Comparison of ENCODE assay signal across 1 cellular context in the genomic region with DNA sequence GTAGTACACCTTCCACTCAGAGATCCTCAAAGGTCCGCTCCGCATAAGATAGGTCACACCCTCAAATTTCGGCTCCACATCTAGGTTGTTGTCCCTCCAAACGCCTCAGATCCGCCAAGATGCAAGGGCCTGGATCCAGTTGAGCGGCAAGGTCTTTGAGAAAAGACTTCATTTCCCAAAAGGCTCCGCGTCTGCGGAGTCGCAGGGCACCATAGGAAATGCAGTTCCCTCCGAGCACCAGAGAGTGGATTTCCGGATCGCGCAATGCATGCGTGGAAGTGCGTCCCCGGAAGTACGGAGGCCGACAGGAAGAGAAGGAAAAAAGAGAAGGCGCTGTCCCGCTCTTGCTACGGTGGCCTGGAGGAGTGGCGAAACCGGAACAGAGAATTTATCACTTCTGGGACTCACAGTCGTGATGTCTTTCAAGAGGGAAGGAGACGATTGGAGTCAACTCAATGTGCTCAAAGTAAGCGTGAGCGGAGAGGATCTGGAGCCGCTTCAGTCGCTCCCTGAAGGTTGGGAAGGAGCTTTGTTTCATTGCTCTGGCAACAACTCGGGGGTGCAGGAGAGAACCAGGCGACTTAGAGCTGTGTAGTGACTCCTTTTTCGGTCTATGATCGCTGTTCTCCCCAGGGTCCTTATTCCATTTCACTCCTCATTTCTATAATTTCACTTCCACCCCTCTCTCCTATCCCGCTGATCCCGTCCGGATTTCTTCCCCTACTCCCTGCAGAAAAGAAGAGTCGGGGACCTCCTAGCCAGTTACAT.
A peak's percentile ranks its signal among the peaks of the same experiment; 100 is the strongest.
TF ChIP-seq lines count a peak whose summit lies in the region.

A gene with protein sequence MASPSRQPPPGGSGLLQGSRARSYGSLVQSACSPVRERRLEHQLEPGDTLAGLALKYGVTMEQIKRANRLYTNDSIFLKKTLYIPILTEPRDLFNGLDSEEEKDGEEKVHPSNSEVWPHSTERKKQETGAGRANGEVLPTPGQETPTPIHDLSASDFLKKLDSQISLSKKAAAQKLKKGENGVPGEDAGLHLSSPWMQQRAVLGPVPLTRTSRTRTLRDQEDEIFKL (minus strand): TSS at position 165 of the 768 bp plus-strand sequence. CDS start 644 bp downstream, outside the sequence.
A gene with protein sequence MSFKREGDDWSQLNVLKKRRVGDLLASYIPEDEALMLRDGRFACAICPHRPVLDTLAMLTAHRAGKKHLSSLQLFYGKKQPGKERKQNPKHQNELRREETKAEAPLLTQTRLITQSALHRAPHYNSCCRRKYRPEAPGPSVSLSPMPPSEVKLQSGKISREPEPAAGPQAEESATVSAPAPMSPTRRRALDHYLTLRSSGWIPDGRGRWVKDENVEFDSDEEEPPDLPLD (plus strand): TSS at position 407 of the 768 bp plus-strand sequence. CDS start 9 bp downstream, at position 416.

TF ChIP-seq in HepG2, 621 proteins besides CTCF, POLR2A, EP300 and RAD21 (continued from another document and continues in another):
- TF ChIP-seq, protein P1, sequence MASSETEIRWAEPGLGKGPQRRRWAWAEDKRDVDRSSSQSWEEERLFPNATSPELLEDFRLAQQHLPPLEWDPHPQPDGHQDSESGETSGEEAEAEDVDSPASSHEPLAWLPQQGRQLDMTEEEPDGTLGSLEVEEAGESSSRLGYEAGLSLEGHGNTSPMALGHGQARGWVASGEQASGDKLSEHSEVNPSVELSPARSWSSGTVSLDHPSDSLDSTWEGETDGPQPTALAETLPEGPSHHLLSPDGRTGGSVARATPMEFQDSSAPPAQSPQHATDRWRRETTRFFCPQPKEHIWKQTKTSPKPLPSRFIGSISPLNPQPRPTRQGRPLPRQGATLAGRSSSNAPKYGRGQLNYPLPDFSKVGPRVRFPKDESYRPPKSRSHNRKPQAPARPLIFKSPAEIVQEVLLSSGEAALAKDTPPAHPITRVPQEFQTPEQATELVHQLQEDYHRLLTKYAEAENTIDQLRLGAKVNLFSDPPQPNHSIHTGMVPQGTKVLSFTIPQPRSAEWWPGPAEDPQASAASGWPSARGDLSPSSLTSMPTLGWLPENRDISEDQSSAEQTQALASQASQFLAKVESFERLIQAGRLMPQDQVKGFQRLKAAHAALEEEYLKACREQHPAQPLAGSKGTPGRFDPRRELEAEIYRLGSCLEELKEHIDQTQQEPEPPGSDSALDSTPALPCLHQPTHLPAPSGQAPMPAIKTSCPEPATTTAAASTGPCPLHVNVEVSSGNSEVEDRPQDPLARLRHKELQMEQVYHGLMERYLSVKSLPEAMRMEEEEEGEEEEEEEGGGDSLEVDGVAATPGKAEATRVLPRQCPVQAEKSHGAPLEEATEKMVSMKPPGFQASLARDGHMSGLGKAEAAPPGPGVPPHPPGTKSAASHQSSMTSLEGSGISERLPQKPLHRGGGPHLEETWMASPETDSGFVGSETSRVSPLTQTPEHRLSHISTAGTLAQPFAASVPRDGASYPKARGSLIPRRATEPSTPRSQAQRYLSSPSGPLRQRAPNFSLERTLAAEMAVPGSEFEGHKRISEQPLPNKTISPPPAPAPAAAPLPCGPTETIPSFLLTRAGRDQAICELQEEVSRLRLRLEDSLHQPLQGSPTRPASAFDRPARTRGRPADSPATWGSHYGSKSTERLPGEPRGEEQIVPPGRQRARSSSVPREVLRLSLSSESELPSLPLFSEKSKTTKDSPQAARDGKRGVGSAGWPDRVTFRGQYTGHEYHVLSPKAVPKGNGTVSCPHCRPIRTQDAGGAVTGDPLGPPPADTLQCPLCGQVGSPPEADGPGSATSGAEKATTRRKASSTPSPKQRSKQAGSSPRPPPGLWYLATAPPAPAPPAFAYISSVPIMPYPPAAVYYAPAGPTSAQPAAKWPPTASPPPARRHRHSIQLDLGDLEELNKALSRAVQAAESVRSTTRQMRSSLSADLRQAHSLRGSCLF (CRISPR knock-in tag; IDR thresholded peaks at IDR 0.05; ENCODE audit: borderline replicate concordance) = no peak
- TF ChIP-seq ZNF570 (CRISPR knock-in tag; IDR thresholded peaks at IDR 0.05; ENCODE audit: borderline replicate concordance) = no peak
- peak; percentile 57; the same call in 1 of the 2 replicates for TF ChIP-seq RXRB (CRISPR knock-in tag; IDR thresholded peaks at IDR 0.05; ENCODE audit: borderline replicate concordance)
- peak; percentile 57 for TF ChIP-seq CBFB (CRISPR knock-in tag; IDR thresholded peaks at IDR 0.05)
- TF ChIP-seq EHMT2 (IDR thresholded peaks at IDR 0.05; ENCODE audit: borderline replicate concordance, low read depth, low read length) = no peak
- TF ChIP-seq FOXK1 (CRISPR knock-in tag; IDR thresholded peaks at IDR 0.05; ENCODE audit: borderline replicate concordance, low read depth) = peak; percentile 99
- TF ChIP-seq SMARCE1 (IDR thresholded peaks at IDR 0.05; ENCODE audit: borderline replicate concordance) = no peak
- no peak for TF ChIP-seq TAF15 (IDR thresholded peaks at IDR 0.05; ENCODE audit: low read depth, low read length, poor library complexity, severe bottlenecking)
- no peak for TF ChIP-seq ZNF547 (CRISPR knock-in tag; IDR thresholded peaks at IDR 0.05)
- TF ChIP-seq KMT2B (CRISPR knock-in tag; IDR thresholded peaks at IDR 0.05) = peak; percentile 95
- peak; percentile 74 for TF ChIP-seq ZNF350 (CRISPR knock-in tag; IDR thresholded peaks at IDR 0.05; ENCODE audit: borderline replicate concordance, low read depth)
- TF ChIP-seq RFX3 (CRISPR knock-in tag; IDR thresholded peaks at IDR 0.05) = no peak
- TF ChIP-seq, protein P2, sequence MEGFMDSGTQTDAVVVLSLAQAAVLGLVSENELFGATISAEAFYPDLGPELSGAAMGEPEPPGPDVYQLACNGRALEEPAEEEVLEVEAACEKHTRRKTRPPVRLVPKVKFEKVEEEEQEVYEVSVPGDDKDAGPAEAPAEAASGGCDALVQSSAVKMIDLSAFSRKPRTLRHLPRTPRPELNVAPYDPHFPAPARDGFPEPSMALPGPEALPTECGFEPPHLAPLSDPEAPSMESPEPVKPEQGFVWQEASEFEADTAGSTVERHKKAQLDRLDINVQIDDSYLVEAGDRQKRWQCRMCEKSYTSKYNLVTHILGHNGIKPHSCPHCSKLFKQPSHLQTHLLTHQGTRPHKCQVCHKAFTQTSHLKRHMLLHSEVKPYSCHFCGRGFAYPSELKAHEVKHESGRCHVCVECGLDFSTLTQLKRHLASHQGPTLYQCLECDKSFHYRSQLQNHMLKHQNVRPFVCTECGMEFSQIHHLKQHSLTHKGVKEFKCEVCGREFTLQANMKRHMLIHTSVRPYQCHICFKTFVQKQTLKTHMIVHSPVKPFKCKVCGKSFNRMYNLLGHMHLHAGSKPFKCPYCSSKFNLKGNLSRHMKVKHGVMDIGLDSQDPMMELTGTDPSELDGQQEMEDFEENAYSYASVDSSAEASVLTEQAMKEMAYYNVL (CRISPR knock-in tag; IDR thresholded peaks at IDR 0.05; ENCODE audit: borderline replicate concordance) = no peak
- TF ChIP-seq KLF12 (CRISPR knock-in tag; IDR thresholded peaks at IDR 0.05; ENCODE audit: borderline replicate concordance) = peak; percentile 84; the same call in 1 of the 2 replicates
- TF ChIP-seq ARNT2 (CRISPR knock-in tag; IDR thresholded peaks at IDR 0.05; ENCODE audit: low read depth) = no peak; the same call in 1 of the 2 replicates
- peak; percentile 81; the same call in 1 of the 2 replicates for TF ChIP-seq ZNF670 (CRISPR knock-in tag; IDR thresholded peaks at IDR 0.05; ENCODE audit: borderline replicate concordance)
- TF ChIP-seq MED13 (CRISPR knock-in tag; IDR thresholded peaks at IDR 0.05) = peak; percentile 74; the same call in 1 of the 2 replicates
- TF ChIP-seq SP2 (CRISPR knock-in tag; IDR thresholded peaks at IDR 0.05) = 0 out of 2 replicates have a peak, but pooled peaks have one; percentile 16
- TF ChIP-seq PAWR (CRISPR knock-in tag; IDR thresholded peaks at IDR 0.05; ENCODE audit: borderline replicate concordance) = no peak
- TF ChIP-seq ZFX (CRISPR knock-in tag; IDR thresholded peaks at IDR 0.05; ENCODE audit: low read depth) = peak; percentile 99
- TF ChIP-seq HDAC1 (CRISPR knock-in tag; IDR thresholded peaks at IDR 0.05) = peak; percentile 96; the same call in 1 of the 2 replicates
- TF ChIP-seq, protein P3, sequence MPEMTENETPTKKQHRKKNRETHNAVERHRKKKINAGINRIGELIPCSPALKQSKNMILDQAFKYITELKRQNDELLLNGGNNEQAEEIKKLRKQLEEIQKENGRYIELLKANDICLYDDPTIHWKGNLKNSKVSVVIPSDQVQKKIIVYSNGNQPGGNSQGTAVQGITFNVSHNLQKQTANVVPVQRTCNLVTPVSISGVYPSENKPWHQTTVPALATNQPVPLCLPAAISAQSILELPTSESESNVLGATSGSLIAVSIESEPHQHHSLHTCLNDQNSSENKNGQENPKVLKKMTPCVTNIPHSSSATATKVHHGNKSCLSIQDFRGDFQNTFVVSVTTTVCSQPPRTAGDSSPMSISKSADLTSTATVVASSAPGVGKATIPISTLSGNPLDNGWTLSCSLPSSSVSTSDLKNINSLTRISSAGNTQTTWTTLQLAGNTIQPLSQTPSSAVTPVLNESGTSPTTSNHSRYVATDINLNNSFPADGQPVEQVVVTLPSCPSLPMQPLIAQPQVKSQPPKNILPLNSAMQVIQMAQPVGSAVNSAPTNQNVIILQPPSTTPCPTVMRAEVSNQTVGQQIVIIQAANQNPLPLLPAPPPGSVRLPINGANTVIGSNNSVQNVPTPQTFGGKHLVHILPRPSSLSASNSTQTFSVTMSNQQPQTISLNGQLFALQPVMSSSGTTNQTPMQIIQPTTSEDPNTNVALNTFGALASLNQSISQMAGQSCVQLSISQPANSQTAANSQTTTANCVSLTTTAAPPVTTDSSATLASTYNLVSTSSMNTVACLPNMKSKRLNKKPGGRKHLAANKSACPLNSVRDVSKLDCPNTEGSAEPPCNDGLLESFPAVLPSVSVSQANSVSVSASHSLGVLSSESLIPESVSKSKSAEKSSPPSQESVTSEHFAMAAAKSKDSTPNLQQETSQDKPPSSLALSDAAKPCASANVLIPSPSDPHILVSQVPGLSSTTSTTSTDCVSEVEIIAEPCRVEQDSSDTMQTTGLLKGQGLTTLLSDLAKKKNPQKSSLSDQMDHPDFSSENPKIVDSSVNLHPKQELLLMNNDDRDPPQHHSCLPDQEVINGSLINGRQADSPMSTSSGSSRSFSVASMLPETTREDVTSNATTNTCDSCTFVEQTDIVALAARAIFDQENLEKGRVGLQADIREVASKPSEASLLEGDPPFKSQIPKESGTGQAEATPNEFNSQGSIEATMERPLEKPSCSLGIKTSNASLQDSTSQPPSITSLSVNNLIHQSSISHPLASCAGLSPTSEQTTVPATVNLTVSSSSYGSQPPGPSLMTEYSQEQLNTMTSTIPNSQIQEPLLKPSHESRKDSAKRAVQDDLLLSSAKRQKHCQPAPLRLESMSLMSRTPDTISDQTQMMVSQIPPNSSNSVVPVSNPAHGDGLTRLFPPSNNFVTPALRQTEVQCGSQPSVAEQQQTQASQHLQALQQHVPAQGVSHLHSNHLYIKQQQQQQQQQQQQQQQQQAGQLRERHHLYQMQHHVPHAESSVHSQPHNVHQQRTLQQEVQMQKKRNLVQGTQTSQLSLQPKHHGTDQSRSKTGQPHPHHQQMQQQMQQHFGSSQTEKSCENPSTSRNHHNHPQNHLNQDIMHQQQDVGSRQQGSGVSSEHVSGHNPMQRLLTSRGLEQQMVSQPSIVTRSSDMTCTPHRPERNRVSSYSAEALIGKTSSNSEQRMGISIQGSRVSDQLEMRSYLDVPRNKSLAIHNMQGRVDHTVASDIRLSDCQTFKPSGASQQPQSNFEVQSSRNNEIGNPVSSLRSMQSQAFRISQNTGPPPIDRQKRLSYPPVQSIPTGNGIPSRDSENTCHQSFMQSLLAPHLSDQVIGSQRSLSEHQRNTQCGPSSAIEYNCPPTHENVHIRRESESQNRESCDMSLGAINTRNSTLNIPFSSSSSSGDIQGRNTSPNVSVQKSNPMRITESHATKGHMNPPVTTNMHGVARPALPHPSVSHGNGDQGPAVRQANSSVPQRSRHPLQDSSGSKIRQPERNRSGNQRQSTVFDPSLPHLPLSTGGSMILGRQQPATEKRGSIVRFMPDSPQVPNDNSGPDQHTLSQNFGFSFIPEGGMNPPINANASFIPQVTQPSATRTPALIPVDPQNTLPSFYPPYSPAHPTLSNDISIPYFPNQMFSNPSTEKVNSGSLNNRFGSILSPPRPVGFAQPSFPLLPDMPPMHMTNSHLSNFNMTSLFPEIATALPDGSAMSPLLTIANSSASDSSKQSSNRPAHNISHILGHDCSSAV (CRISPR knock-in tag; IDR thresholded peaks at IDR 0.05; ENCODE audit: borderline replicate concordance) = no peak
- TF ChIP-seq SAP130 (CRISPR knock-in tag; IDR thresholded peaks at IDR 0.05; ENCODE audit: low read depth) = peak; percentile 99
- TF ChIP-seq NONO (IDR thresholded peaks at IDR 0.05) = no peak
- TF ChIP-seq NONO (CRISPR knock-in tag; conservative IDR thresholded peaks at IDR 0.05) = peak; percentile 79
- TF ChIP-seq HNRNPLL (IDR thresholded peaks at IDR 0.05; ENCODE audit: low read depth, low read length, poor library complexity, severe bottlenecking) = peak; percentile 35
- TF ChIP-seq GZF1 (CRISPR knock-in tag; IDR thresholded peaks at IDR 0.05) = 0 out of 2 replicates have a peak, but pooled peaks have one; percentile 51
- peak; percentile 52; the same call in 1 of the 2 replicates for TF ChIP-seq ZNF563 (CRISPR knock-in tag; IDR thresholded peaks at IDR 0.05)
- TF ChIP-seq, protein P4, sequence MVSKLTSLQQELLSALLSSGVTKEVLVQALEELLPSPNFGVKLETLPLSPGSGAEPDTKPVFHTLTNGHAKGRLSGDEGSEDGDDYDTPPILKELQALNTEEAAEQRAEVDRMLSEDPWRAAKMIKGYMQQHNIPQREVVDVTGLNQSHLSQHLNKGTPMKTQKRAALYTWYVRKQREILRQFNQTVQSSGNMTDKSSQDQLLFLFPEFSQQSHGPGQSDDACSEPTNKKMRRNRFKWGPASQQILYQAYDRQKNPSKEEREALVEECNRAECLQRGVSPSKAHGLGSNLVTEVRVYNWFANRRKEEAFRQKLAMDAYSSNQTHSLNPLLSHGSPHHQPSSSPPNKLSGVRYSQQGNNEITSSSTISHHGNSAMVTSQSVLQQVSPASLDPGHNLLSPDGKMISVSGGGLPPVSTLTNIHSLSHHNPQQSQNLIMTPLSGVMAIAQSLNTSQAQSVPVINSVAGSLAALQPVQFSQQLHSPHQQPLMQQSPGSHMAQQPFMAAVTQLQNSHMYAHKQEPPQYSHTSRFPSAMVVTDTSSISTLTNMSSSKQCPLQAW (CRISPR knock-in tag; IDR thresholded peaks at IDR 0.05) = peak; percentile 79
- TF ChIP-seq, protein P5, sequence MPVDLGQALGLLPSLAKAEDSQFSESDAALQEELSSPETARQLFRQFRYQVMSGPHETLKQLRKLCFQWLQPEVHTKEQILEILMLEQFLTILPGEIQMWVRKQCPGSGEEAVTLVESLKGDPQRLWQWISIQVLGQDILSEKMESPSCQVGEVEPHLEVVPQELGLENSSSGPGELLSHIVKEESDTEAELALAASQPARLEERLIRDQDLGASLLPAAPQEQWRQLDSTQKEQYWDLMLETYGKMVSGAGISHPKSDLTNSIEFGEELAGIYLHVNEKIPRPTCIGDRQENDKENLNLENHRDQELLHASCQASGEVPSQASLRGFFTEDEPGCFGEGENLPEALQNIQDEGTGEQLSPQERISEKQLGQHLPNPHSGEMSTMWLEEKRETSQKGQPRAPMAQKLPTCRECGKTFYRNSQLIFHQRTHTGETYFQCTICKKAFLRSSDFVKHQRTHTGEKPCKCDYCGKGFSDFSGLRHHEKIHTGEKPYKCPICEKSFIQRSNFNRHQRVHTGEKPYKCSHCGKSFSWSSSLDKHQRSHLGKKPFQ (CRISPR knock-in tag; IDR thresholded peaks at IDR 0.05; ENCODE audit: insufficient replicate concordance) = no peak
- TF ChIP-seq ZFY (CRISPR knock-in tag; IDR thresholded peaks at IDR 0.05) = peak; percentile 99
- TF ChIP-seq HDAC2 (CRISPR knock-in tag; IDR thresholded peaks at IDR 0.05) = peak; percentile 84
- TF ChIP-seq ARHGAP35 (CRISPR knock-in tag; IDR thresholded peaks at IDR 0.05; ENCODE audit: borderline replicate concordance) = no peak; the same call in 1 of the 2 replicates
- no peak for TF ChIP-seq SKI (IDR thresholded peaks at IDR 0.05; ENCODE audit: partially characterized antibody)
